Comparison of ENCODE assay signal across 16 cellular contexts in genomic region chr4:140277576-140277975, GRCh38.
A peak's percentile ranks its signal among the peaks of the same experiment; 100 is the strongest.
DNase-seq lines count a peak whose midpoint lies in the region; ATAC-seq and TF ChIP-seq lines count a peak whose summit lies in the region.
"Had no signal": no experiment of that assay in that cellular context is flagged by ENCODE, and none has a peak within 500 bp of the region (broad histone marks: within the 10 kb centered on the region; RNA-seq: fewer than 3 reads in every experiment).

No MANE protein-coding gene starts in this region.

- no peak overlapping the region for H3K14ac ChIP-seq in IMR-90 (replicated peaks; ENCODE audit: low read depth, low read length)

- no peak overlapping the region for H3K23ac ChIP-seq in IMR-90 (ENCODE audit: low read depth, low read length)

- no peak overlapping the region for H2BK5ac ChIP-seq in IMR-90 (ENCODE audit: low read depth, low read length, poor library complexity, severe bottlenecking)

- H4K91ac ChIP-seq in IMR-90 (ENCODE audit: insufficient read depth, low read depth, low read length): no peak overlapping the region

- no peak for TF ChIP-seq RAD21 in IMR-90 (IDR thresholded peaks at IDR 0.05; ENCODE audit: low read length)

- H3K79me2 ChIP-seq in ACC112 (ENCODE audit: control insufficient read depth, insufficient read depth, low read length, unreplicated experiment): no peaks in the 10 kb centered on the region

- H3K18ac ChIP-seq in IMR-90 (ENCODE audit: low read depth, low read length): no peak overlapping the region

- CTCF ChIA-PET in IMR-90 (lab: Yijun Ruan, JAX): interaction anchor here (1.4 kb wide), 1 partner anchor 10 kb away, joined by 6 read pairs; no protein-coding TSS in a partner anchor

- POLR2A ChIA-PET in IMR-90 (lab: Charles Lee; ENCODE audit: unreplicated experiment): no interaction called here

- peak; percentile 43 for DNase-seq in IMR-90
- DNase-seq in dermis blood vessel endothelial cell: peak; percentile 62
- peak; percentile 7 for DNase-seq in fibroblast of the aortic adventitia (ENCODE audit: low read depth)
- no peak for DNase-seq in sciatic nerve (ENCODE audit: low spot score)
- no peak for DNase-seq in mucosa of gallbladder (ENCODE audit: low spot score)
- no peak for DNase-seq in gastrocnemius medialis
- DNase-seq: 8988T; ACHN; CD4-positive, CD25-positive, alpha-beta regulatory T cell; DMS 273 treated with DMSO at 0.1 percent for 48 hours; DMS79 treated with DMSO at 0.1 percent for 48 hours; EL; GOT3; H9 had no signal

- peaks cover 10% of the 10 kb centered on the region for H3K4me1 ChIP-seq in ACC112 (ENCODE audit: control insufficient read depth, insufficient read depth, low read length, unreplicated experiment)
- no peaks in the 10 kb centered on the region for H3K4me1 ChIP-seq in IMR-90 (ENCODE audit: control insufficient read depth, insufficient read depth, low read length)
- H3K4me1 ChIP-seq in gastrocnemius medialis: no peaks in the 10 kb centered on the region
- H3K4me1 ChIP-seq: BLaER1 treated with 17β-estradiol and CSF1 and Interleukin-3, amounts not matched to agents 10 nM and 100 nM had no signal

- no peak overlapping the region for H2BK120ac ChIP-seq in IMR-90 (ENCODE audit: low read depth, low read length)

- no peaks in the 10 kb centered on the region for H3K9me1 ChIP-seq in IMR-90 (ENCODE audit: insufficient read depth, low read length)

- peaks cover 5% of the 10 kb centered on the region; the same call in 1 of the 2 replicates for H3K27me3 ChIP-seq in ACC112 (ENCODE audit: insufficient read depth, low read length)
- H3K27me3 ChIP-seq in IMR-90 (ENCODE audit: control insufficient read depth, insufficient read depth, low read length): peaks cover 9% of the 10 kb centered on the region
- no peaks in the 10 kb centered on the region for H3K27me3 ChIP-seq in gastrocnemius medialis
- H3K27me3 ChIP-seq: BLaER1 treated with 17β-estradiol and CSF1 and Interleukin-3, amounts not matched to agents 10 nM and 100 nM had no signal

- H3K4me2 ChIP-seq in IMR-90 (ENCODE audit: low read depth, low read length): no peak overlapping the region
- H3K4me2 ChIP-seq: BLaER1 treated with 17β-estradiol and CSF1 and Interleukin-3, amounts not matched to agents 10 nM and 100 nM had no signal

- H2BK15ac ChIP-seq in IMR-90 (ENCODE audit: low read depth, low read length): no peak overlapping the region

- dilution Hi-C loops in IMR-90 (cut with HindIII; ENCODE audit: low sequenced_read_pairs, unreplicated experiment): no loop called here

- H4K8ac ChIP-seq in IMR-90 (ENCODE audit: low read depth in 2 of 2, low read length in 2 of 2): no peak overlapping the region

- no peak overlapping the region for H2AK5ac ChIP-seq in IMR-90 (ENCODE audit: low read depth, low read length)

- H3K9me3 ChIP-seq in IMR-90 (ENCODE audit: control insufficient read depth, insufficient read depth, low read length) (no peaks in the 10 kb centered on the region), gastrocnemius medialis (no peaks in the 10 kb centered on the region)

- H4K20me1 ChIP-seq in IMR-90 (ENCODE audit: insufficient read depth, low read length): no peaks in the 10 kb centered on the region
- H4K20me1 ChIP-seq: BLaER1 treated with 17β-estradiol and CSF1 and Interleukin-3, amounts not matched to agents 10 nM and 100 nM had no signal

- H3K27ac ChIP-seq in ACC112 (ENCODE audit: low read depth, low read length) (peak overlapping the region; percentile 10; the same call in 1 of the 2 replicates), IMR-90 (ENCODE audit: insufficient read depth, low read length) (no peak overlapping the region), gastrocnemius medialis (no peak overlapping the region)
- H3K27ac ChIP-seq: BLaER1 treated with 17β-estradiol and CSF1 and Interleukin-3, amounts not matched to agents 10 nM and 100 nM had no signal

- H2AFZ ChIP-seq in ACC112 (ENCODE audit: low read length, unreplicated experiment) (no peak overlapping the region), IMR-90 (replicated peaks; ENCODE audit: low read length, poor library complexity) (no peak overlapping the region)

- no peak overlapping the region for H2AK9ac ChIP-seq in IMR-90 (replicated peaks; ENCODE audit: low read depth, low read length, poor library complexity)

- no peak overlapping the region for H3K56ac ChIP-seq in IMR-90 (ENCODE audit: extremely low read depth, insufficient read depth, low read length)

- no TSS peak for BruUV-seq in IMR-90 (replicated peaks; lab: Mats Ljungman, UMichigan)

- in situ Hi-C loops in IMR-90 (cut with MboI; ENCODE audit: low sequenced_read_pairs) (no loop called here), gastrocnemius medialis (cut with MboI; ENCODE audit: low sequenced_read_pairs in 4 of 4) (no loop called here)

- TF ChIP-seq CTCF in IMR-90 (conservative IDR thresholded peaks at IDR 0.05; ENCODE audit: low read depth, low read length) (no peak), fibroblast of the aortic adventitia (IDR thresholded peaks at IDR 0.05; ENCODE audit: insufficient read depth, low read length) (no peak), gastrocnemius medialis (IDR thresholded peaks at IDR 0.05 in 4 of 5, conservative IDR thresholded peaks at IDR 0.05 in 1 of 5) (no peak)

- intact Hi-C loops in IMR-90 (cut with micrococcal nuclease) (no loop called here), sciatic nerve (cut with DNase I) (no loop called here), gastrocnemius medialis (cut with DNase I; ENCODE audit: low total_unique reads) (no loop called here)

- H2BK20ac ChIP-seq in IMR-90 (ENCODE audit: low read depth, low read length): no peak overlapping the region

- TF ChIP-seq POLR2A in IMR-90 (IDR thresholded peaks at IDR 0.05; ENCODE audit: low read depth, low read length) (no peak), gastrocnemius medialis (IDR thresholded peaks at IDR 0.05) (no peak)

- H3K79me1 ChIP-seq in IMR-90 (ENCODE audit: low read depth in 1 of 2, low read length in 2 of 2): no peaks in the 10 kb centered on the region

- H3K4ac ChIP-seq in IMR-90 (ENCODE audit: low read depth, low read length): no peak overlapping the region

- no peak overlapping the region for H3K9ac ChIP-seq in IMR-90 (ENCODE audit: low read depth, low read length)
- H3K9ac ChIP-seq: BLaER1 treated with 17β-estradiol and CSF1 and Interleukin-3, amounts not matched to agents 10 nM and 100 nM had no signal

- ATAC-seq in IMR-90 (ENCODE audit: low read depth) (no peak), sciatic nerve (no peak), gastrocnemius medialis (no peak)

- H3K4me3 ChIP-seq in ACC112 (ENCODE audit: low read depth, low read length): no peak overlapping the region
- H3K4me3 ChIP-seq in IMR-90 (ENCODE audit: insufficient read depth, low read depth, low read length): no peak overlapping the region
- H3K4me3 ChIP-seq in fibroblast of the aortic adventitia (ENCODE audit: low read depth, low read length): no peak overlapping the region
- no peak overlapping the region for H3K4me3 ChIP-seq in gastrocnemius medialis
- H3K4me3 ChIP-seq: BLaER1 treated with 17β-estradiol and CSF1 and Interleukin-3, amounts not matched to agents 10 nM and 100 nM had no signal

- no peak overlapping the region for H4K5ac ChIP-seq in IMR-90 (ENCODE audit: low read depth, low read length)

- H3K36me3 ChIP-seq in ACC112 (ENCODE audit: insufficient read depth, low read length): no peaks in the 10 kb centered on the region
- no peaks in the 10 kb centered on the region for H3K36me3 ChIP-seq in IMR-90 (ENCODE audit: control insufficient read depth, insufficient read depth, low read length)
- H3K36me3 ChIP-seq in gastrocnemius medialis: no peaks in the 10 kb centered on the region
- H3K36me3 ChIP-seq: BLaER1 treated with 17β-estradiol and CSF1 and Interleukin-3, amounts not matched to agents 10 nM and 100 nM had no signal

TF ChIP-seq in IMR-90, 13 proteins besides CTCF, POLR2A, EP300 and RAD21:
- TF ChIP-seq BHLHE40 (IDR thresholded peaks at IDR 0.05; ENCODE audit: low read depth, low read length) (no peak), SMC3 (IDR thresholded peaks at IDR 0.05; ENCODE audit: low read depth, low read length) (no peak), MAZ (IDR thresholded peaks at IDR 0.05; ENCODE audit: borderline replicate concordance, low read depth, low read length) (no peak), CHD1 (IDR thresholded peaks at IDR 0.05; ENCODE audit: low read depth, low read length) (no peak), RCOR1 (IDR thresholded peaks at IDR 0.05; ENCODE audit: insufficient replicate concordance, low read length) (no peak), CEBPB (IDR thresholded peaks at IDR 0.05; ENCODE audit: low read depth, low read length) (no peak), USF2 (IDR thresholded peaks at IDR 0.05; ENCODE audit: low read depth, low read length) (no peak), RFX5 (IDR thresholded peaks at IDR 0.05; ENCODE audit: low read depth, low read length) (no peak), MXI1 (IDR thresholded peaks at IDR 0.05; ENCODE audit: borderline replicate concordance, low read depth, low read length) (no peak), MAFK (IDR thresholded peaks at IDR 0.05; ENCODE audit: low read depth, low read length) (no peak), FOS (IDR thresholded peaks at IDR 0.05; ENCODE audit: low read depth, low read length) (no peak), NFE2L2 (IDR thresholded peaks at IDR 0.05; ENCODE audit: low read depth, low read length) (no peak)
- TF ChIP-seq, protein P1, sequence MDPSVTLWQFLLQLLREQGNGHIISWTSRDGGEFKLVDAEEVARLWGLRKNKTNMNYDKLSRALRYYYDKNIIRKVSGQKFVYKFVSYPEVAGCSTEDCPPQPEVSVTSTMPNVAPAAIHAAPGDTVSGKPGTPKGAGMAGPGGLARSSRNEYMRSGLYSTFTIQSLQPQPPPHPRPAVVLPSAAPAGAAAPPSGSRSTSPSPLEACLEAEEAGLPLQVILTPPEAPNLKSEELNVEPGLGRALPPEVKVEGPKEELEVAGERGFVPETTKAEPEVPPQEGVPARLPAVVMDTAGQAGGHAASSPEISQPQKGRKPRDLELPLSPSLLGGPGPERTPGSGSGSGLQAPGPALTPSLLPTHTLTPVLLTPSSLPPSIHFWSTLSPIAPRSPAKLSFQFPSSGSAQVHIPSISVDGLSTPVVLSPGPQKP (IDR thresholded peaks at IDR 0.05; ENCODE audit: borderline replicate concordance, low read depth, low read length): no peak

Comparison
In these comparisons a context has a peak if more than half of its experiments do, and no peak if none do; other contexts are left out.
1. DNase-seq: peak in IMR-90 (single experiment), dermis blood vessel endothelial cell (single experiment) and fibroblast of the aortic adventitia (single experiment); none in sciatic nerve (single experiment), mucosa of gallbladder (single experiment) and gastrocnemius medialis (0 of 2).